In genomic region chr12:10739157-10740118, GRCh38 we compare ENCODE assay signal across 1 cellular context.
TF ChIP-seq lines count a peak whose summit lies in the region.

No MANE protein-coding gene starts in this region.

TF ChIP-seq in HEK293, 187 proteins besides CTCF, POLR2A, EP300 and RAD21 (continued from another document):
- TF ChIP-seq ZSCAN5A (tag by site-specific recombination; IDR thresholded peaks at IDR 0.05) (no peak), ZNF654 (tag by site-specific recombination; IDR thresholded peaks at IDR 0.05; ENCODE audit: low read depth) (no peak), ZFHX2 (tag by site-specific recombination; conservative IDR thresholded peaks at IDR 0.05) (no peak), REST (tag by site-specific recombination; IDR thresholded peaks at IDR 0.05) (no peak), ZNF274 (IDR thresholded peaks at IDR 0.05; ENCODE audit: low read length) (no peak), ZNF274 (tag by site-specific recombination; IDR thresholded peaks at IDR 0.05; ENCODE audit: borderline replicate concordance) (no peak), MYNN (tag by site-specific recombination; IDR thresholded peaks at IDR 0.05; ENCODE audit: borderline replicate concordance) (no peak), ZNF596 (tag by site-specific recombination; IDR thresholded peaks at IDR 0.05) (no peak), ZXDB (tag by site-specific recombination; IDR thresholded peaks at IDR 0.05) (0 out of 2 replicates have a peak, but pooled peaks have one; percentile 18), ZNF280C (tag by site-specific recombination; IDR thresholded peaks at IDR 0.05) (no peak), OSR2 (tag by site-specific recombination; IDR thresholded peaks at IDR 0.05) (peak; percentile 35; the same call in 1 of the 2 replicates), ZNF600 (tag by site-specific recombination; IDR thresholded peaks at IDR 0.05) (no peak), ZNF140 (tag by site-specific recombination; IDR thresholded peaks at IDR 0.05) (no peak), ZNF777 (tag by site-specific recombination; IDR thresholded peaks at IDR 0.05; ENCODE audit: borderline replicate concordance) (no peak), EGR2 (tag by site-specific recombination; IDR thresholded peaks at IDR 0.05; ENCODE audit: low read depth) (no peak), ZNF37A (tag by site-specific recombination; IDR thresholded peaks at IDR 0.05) (no peak), GLIS1 (tag by site-specific recombination; IDR thresholded peaks at IDR 0.05) (no peak), KLF16 (tag by site-specific recombination; IDR thresholded peaks at IDR 0.05) (no peak), HIC1 (tag by site-specific recombination; IDR thresholded peaks at IDR 0.05) (no peak), WT1 (tag by site-specific recombination; IDR thresholded peaks at IDR 0.05) (peak; percentile 66; the same call in 1 of the 2 replicates), BCL11B (tag by site-specific recombination; IDR thresholded peaks at IDR 0.05; ENCODE audit: low read depth) (no peak), ZNF121 (tag by site-specific recombination; IDR thresholded peaks at IDR 0.05) (no peak)
- TF ChIP-seq, protein P1, sequence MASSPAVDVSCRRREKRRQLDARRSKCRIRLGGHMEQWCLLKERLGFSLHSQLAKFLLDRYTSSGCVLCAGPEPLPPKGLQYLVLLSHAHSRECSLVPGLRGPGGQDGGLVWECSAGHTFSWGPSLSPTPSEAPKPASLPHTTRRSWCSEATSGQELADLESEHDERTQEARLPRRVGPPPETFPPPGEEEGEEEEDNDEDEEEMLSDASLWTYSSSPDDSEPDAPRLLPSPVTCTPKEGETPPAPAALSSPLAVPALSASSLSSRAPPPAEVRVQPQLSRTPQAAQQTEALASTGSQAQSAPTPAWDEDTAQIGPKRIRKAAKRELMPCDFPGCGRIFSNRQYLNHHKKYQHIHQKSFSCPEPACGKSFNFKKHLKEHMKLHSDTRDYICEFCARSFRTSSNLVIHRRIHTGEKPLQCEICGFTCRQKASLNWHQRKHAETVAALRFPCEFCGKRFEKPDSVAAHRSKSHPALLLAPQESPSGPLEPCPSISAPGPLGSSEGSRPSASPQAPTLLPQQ (tag by site-specific recombination; IDR thresholded peaks at IDR 0.05) = no peak
- TF ChIP-seq, protein P2, sequence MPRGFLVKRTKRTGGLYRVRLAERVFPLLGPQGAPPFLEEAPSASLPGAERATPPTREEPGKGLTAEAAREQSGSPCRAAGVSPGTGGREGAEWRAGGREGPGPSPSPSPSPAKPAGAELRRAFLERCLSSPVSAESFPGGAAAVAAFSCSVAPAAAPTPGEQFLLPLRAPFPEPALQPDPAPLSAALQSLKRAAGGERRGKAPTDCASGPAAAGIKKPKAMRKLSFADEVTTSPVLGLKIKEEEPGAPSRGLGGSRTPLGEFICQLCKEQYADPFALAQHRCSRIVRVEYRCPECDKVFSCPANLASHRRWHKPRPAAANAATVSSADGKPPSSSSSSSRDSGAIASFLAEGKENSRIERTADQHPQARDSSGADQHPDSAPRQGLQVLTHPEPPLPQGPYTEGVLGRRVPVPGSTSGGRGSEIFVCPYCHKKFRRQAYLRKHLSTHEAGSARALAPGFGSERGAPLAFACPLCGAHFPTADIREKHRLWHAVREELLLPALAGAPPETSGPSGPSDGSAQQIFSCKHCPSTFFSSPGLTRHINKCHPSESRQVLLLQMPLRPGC (tag by site-specific recombination; IDR thresholded peaks at IDR 0.05) = no peak
- TF ChIP-seq, protein P3, sequence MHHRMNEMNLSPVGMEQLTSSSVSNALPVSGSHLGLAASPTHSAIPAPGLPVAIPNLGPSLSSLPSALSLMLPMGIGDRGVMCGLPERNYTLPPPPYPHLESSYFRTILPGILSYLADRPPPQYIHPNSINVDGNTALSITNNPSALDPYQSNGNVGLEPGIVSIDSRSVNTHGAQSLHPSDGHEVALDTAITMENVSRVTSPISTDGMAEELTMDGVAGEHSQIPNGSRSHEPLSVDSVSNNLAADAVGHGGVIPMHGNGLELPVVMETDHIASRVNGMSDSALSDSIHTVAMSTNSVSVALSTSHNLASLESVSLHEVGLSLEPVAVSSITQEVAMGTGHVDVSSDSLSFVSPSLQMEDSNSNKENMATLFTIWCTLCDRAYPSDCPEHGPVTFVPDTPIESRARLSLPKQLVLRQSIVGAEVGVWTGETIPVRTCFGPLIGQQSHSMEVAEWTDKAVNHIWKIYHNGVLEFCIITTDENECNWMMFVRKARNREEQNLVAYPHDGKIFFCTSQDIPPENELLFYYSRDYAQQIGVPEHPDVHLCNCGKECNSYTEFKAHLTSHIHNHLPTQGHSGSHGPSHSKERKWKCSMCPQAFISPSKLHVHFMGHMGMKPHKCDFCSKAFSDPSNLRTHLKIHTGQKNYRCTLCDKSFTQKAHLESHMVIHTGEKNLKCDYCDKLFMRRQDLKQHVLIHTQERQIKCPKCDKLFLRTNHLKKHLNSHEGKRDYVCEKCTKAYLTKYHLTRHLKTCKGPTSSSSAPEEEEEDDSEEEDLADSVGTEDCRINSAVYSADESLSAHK (tag by site-specific recombination; IDR thresholded peaks at IDR 0.05) = 0 out of 2 replicates have a peak, but pooled peaks have one; percentile 59
- TF ChIP-seq, protein P4, sequence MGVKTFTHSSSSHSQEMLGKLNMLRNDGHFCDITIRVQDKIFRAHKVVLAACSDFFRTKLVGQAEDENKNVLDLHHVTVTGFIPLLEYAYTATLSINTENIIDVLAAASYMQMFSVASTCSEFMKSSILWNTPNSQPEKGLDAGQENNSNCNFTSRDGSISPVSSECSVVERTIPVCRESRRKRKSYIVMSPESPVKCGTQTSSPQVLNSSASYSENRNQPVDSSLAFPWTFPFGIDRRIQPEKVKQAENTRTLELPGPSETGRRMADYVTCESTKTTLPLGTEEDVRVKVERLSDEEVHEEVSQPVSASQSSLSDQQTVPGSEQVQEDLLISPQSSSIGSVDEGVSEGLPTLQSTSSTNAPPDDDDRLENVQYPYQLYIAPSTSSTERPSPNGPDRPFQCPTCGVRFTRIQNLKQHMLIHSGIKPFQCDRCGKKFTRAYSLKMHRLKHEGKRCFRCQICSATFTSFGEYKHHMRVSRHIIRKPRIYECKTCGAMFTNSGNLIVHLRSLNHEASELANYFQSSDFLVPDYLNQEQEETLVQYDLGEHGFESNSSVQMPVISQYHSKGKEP (tag by site-specific recombination; IDR thresholded peaks at IDR 0.05) = no peak
